ENCODE assay signal across 21 cellular contexts in the genomic region with DNA sequence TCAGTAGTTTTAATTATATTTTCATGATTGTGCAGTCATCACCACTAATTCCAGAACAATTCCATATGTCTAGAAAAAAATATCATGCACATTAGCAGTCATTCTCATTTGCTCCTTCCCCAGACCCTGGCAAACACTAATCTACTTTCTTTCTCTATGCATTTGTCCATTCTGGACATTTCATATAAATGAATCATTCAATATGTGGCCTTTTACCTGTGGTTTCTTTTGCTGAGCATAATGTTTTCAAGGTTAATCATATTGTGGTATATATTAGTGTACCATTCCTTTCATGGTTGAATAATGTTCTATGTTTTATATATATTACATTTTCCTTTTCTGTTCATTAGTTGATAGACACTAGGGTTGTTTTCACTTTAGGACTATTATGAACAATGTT.
"Had no signal": no experiment of that assay in that cellular context is flagged by ENCODE, and none has a peak within 500 bp of the region (broad histone marks: within the 10 kb centered on the region; RNA-seq: fewer than 3 reads in every experiment).

No MANE protein-coding gene starts in this region.

- H3K27ac Mint-ChIP-seq: activated CD4-positive, alpha-beta memory T cell treated with anti-CD3 and anti-CD28 coated beads for 36 hours; activated CD4-positive, alpha-beta T cell treated with anti-CD3 and anti-CD28 coated beads for 36 hours; activated naive CD8-positive, alpha-beta T cell; immature natural killer cell; naive thymus-derived CD8-positive, alpha-beta T cell; stimulated activated memory B cell treated with anti-CD40 and anti-IgM and Interleukin-4, amounts not matched to agents 10 μg/mL and 1 μg/mL and 100 μg/mL, for 72 hours; T-helper 2 cell treated with Interferon-gamma antibody and Interleukin-4, amounts not matched to agents 5 μg/mL and 100 μg/mL, for 36 hours had no signal

- H2AFZ ChIP-seq: parathyroid adenoma had no signal

- H3K4me1 ChIP-seq: gastroesophageal sphincter, heart right ventricle, parathyroid adenoma, testis, upper lobe of left lung had no signal

- DNase-seq: activated CD4-positive, alpha-beta memory T cell treated with anti-CD3 and anti-CD28 coated beads for 36 hours; activated CD4-positive, alpha-beta T cell treated with anti-CD3 and anti-CD28 coated beads for 36 hours; amygdala; cerebellar nuclear complex; effector CD4-positive, alpha-beta T cell; heart right ventricle; immature natural killer cell; left cardiac atrium; mesendoderm; naive thymus-derived CD8-positive, alpha-beta T cell; stimulated activated CD4-positive, alpha-beta T cell treated with anti-CD3 and anti-CD28 coated beads, Interleukin-4, amount 100 ng/mL, for 4 hours; testis; upper lobe of left lung had no signal

- ATAC-seq: activated CD4-positive, alpha-beta T cell treated with anti-CD3 and anti-CD28 coated beads for 36 hours; esophagus mucosa; gastroesophageal sphincter; heart right ventricle; left cardiac atrium; naive thymus-derived CD8-positive, alpha-beta T cell; sciatic nerve; stimulated activated memory B cell treated with anti-CD40 and anti-IgM and Interleukin-4, amounts not matched to agents 10 μg/mL and 1 μg/mL and 100 μg/mL, for 72 hours had no signal

- H3K4me3 ChIP-seq: gastroesophageal sphincter, heart right ventricle, testis, upper lobe of left lung had no signal

- H3K27ac ChIP-seq: gastroesophageal sphincter, heart right ventricle, neutrophil, parathyroid adenoma, testis, upper lobe of left lung had no signal

- H3K27me3 Mint-ChIP-seq: activated CD4-positive, alpha-beta memory T cell treated with anti-CD3 and anti-CD28 coated beads for 36 hours; activated CD4-positive, alpha-beta T cell treated with anti-CD3 and anti-CD28 coated beads for 36 hours; activated naive CD8-positive, alpha-beta T cell; naive thymus-derived CD8-positive, alpha-beta T cell; stimulated activated memory B cell treated with anti-CD40 and anti-IgM and Interleukin-4, amounts not matched to agents 10 μg/mL and 1 μg/mL and 100 μg/mL, for 72 hours had no signal

- H3K9ac ChIP-seq: parathyroid adenoma had no signal

- H3K27me3 ChIP-seq: gastroesophageal sphincter, heart right ventricle, neutrophil, testis, upper lobe of left lung had no signal

- H3K9me3 ChIP-seq: gastroesophageal sphincter, neutrophil, testis, upper lobe of left lung had no signal

- H3K4me3 Mint-ChIP-seq: activated CD4-positive, alpha-beta memory T cell treated with anti-CD3 and anti-CD28 coated beads for 36 hours; activated CD4-positive, alpha-beta T cell treated with anti-CD3 and anti-CD28 coated beads for 36 hours; activated naive CD8-positive, alpha-beta T cell; immature natural killer cell; naive thymus-derived CD8-positive, alpha-beta T cell; stimulated activated memory B cell treated with anti-CD40 and anti-IgM and Interleukin-4, amounts not matched to agents 10 μg/mL and 1 μg/mL and 100 μg/mL, for 72 hours; T-helper 2 cell treated with Interferon-gamma antibody and Interleukin-4, amounts not matched to agents 5 μg/mL and 100 μg/mL, for 36 hours had no signal

- H3K36me3 Mint-ChIP-seq: activated CD4-positive, alpha-beta memory T cell treated with anti-CD3 and anti-CD28 coated beads for 36 hours; activated naive CD8-positive, alpha-beta T cell; immature natural killer cell; stimulated activated memory B cell treated with anti-CD40 and anti-IgM and Interleukin-4, amounts not matched to agents 10 μg/mL and 1 μg/mL and 100 μg/mL, for 72 hours had no signal

- H3K4me1 Mint-ChIP-seq: activated CD4-positive, alpha-beta T cell treated with anti-CD3 and anti-CD28 coated beads for 36 hours; immature natural killer cell; naive thymus-derived CD8-positive, alpha-beta T cell; stimulated activated memory B cell treated with anti-CD40 and anti-IgM and Interleukin-4, amounts not matched to agents 10 μg/mL and 1 μg/mL and 100 μg/mL, for 72 hours had no signal

- H3K79me2 ChIP-seq: parathyroid adenoma had no signal

- H3K36me3 ChIP-seq: gastroesophageal sphincter, heart right ventricle, neutrophil, upper lobe of left lung had no signal
